Comparison of ENCODE assay signal across 8 cellular contexts in genomic region chr18:13558132-13558531, GRCh38.
DNase-seq lines count a peak whose midpoint lies in the region; ATAC-seq, FAIRE-seq and TF ChIP-seq lines count a peak whose summit lies in the region.

No MANE protein-coding gene starts in this region.

- peak in 5 of 7 experiments; percentile 18 to 57 (median 36) for DNase-seq in CD8-positive, alpha-beta T cell
- DNase-seq in GM19239 (ENCODE audit: insufficient read length, low spot score) (peak; percentile 63), HT-29 (ENCODE audit: low spot score) (peak; percentile 60), RPMI8226 (peak; percentile 36), mammary epithelial cell (peak; percentile 29), kidney tubule cell (ENCODE audit: low spot score) (peak; percentile 60), thyroid gland (peak; percentile 34 to 44), NCI-H187 treated with DMSO at 0.1 percent for 48 hours (lab: John Stamatoyannopoulos, UW) (no peak)

- no peaks in the 10 kb centered on the region for H3K36me3 Mint-ChIP-seq in CD8-positive, alpha-beta T cell

- no peak overlapping the region for H3K9ac ChIP-seq in mammary epithelial cell (ENCODE audit: insufficient read depth, low read length)

- ATAC-seq in CD8-positive, alpha-beta T cell = peak; percentile 54

- no peaks in the 10 kb centered on the region for H3K9me3 Mint-ChIP-seq in CD8-positive, alpha-beta T cell

- no peak overlapping the region for H3K4me3 Mint-ChIP-seq in CD8-positive, alpha-beta T cell

- peak; percentile 68 for TF ChIP-seq CTCF in CD8-positive, alpha-beta T cell (IDR thresholded peaks at IDR 0.05)
- TF ChIP-seq CTCF in mammary epithelial cell (conservative IDR thresholded peaks at IDR 0.05 in 1 of 2, IDR thresholded peaks at IDR 0.05 in 1 of 2; ENCODE audit: extremely low read depth in 1 of 2, insufficient read depth in 1 of 2, low read depth in 1 of 2, low read length in 2 of 2) (peak; percentile 67 to 70), thyroid gland (IDR thresholded peaks at IDR 0.05) (peak in 5 of 6 experiments; percentile 35 to 73 (median 61))

- no peaks in the 10 kb centered on the region for H3K27me3 ChIP-seq in CD8-positive, alpha-beta T cell (ENCODE audit: insufficient read depth, low read length)
- H3K27me3 ChIP-seq in mammary epithelial cell (ENCODE audit: insufficient read depth, low read length) (no peaks in the 10 kb centered on the region), thyroid gland (no peaks in the 10 kb centered on the region)

- H3K27ac ChIP-seq in CD8-positive, alpha-beta T cell (ENCODE audit: low read depth, low read length) = no peak overlapping the region
- no peak overlapping the region for H3K27ac ChIP-seq in mammary epithelial cell (ENCODE audit: insufficient read depth, low read depth, low read length)
- H3K27ac ChIP-seq in thyroid gland = no peak overlapping the region

- intact Hi-C loops in CD8-positive, alpha-beta T cell (cut with DNase I, micrococcal nuclease) = loop anchor here (1.0 to 5.0 kb wide), 4 partner anchors 72 to 342 kb away; partner anchors contain the start of genes FAM210A (in 1 of the 2) and RNMT (in 1 of the 2)
- intact Hi-C loops in mammary epithelial cell (cut with micrococcal nuclease) = loop anchor here (1.0 to 10.0 kb wide), 4 partner anchors 72 to 527 kb away; partner anchors contain the start of genes FAM210A and RNMT
- intact Hi-C loops in thyroid gland (cut with DNase I) = no loop called here

- peaks cover 7% of the 10 kb centered on the region for H3K4me1 ChIP-seq in CD8-positive, alpha-beta T cell (ENCODE audit: insufficient read depth, low read length)
- no peaks in the 10 kb centered on the region for H3K4me1 ChIP-seq in mammary epithelial cell (ENCODE audit: insufficient read depth, low read length)
- peaks cover 13 to 36% of the 10 kb centered on the region in 2 donors for H3K4me1 ChIP-seq in thyroid gland

- H2AFZ ChIP-seq in mammary epithelial cell (ENCODE audit: low read depth, low read length) = no peak overlapping the region

- POLR2A ChIA-PET in CD8-positive, alpha-beta T cell (lab: Charles Lee) = interaction anchor here (1.2 kb wide), 1 partner anchor 9 kb away, joined by 3 read pairs; no protein-coding TSS in a partner anchor

- no peak overlapping the region for H3K4me2 ChIP-seq in mammary epithelial cell (ENCODE audit: insufficient read depth, low read depth, low read length)

- no TSS peak for BruUV-seq in mammary epithelial cell (replicated peaks; lab: Mats Ljungman, UMichigan)

- H3K36me3 ChIP-seq in CD8-positive, alpha-beta T cell (ENCODE audit: insufficient read depth, low read length) = no peaks in the 10 kb centered on the region
- no peaks in the 10 kb centered on the region for H3K36me3 ChIP-seq in mammary epithelial cell (ENCODE audit: insufficient read depth, low read length)
- H3K36me3 ChIP-seq in thyroid gland = no peaks in the 10 kb centered on the region

- no peaks in the 10 kb centered on the region for H3K9me3 ChIP-seq in CD8-positive, alpha-beta T cell (ENCODE audit: low read length)
- H3K9me3 ChIP-seq in mammary epithelial cell (replicated peaks; ENCODE audit: insufficient read depth, low read length) (no peaks in the 10 kb centered on the region), thyroid gland (no peaks in the 10 kb centered on the region)

- in situ Hi-C loops in mammary epithelial cell (cut with MboI; ENCODE audit: low sequenced_read_pairs in 2 of 2) = loop anchor here in 1 of 2 donors (5.0 to 25.0 kb wide), 2 partner anchors 74 to 254 kb away; partner anchors contain the start of gene MC5R

- H3K27me3 Mint-ChIP-seq in CD8-positive, alpha-beta T cell (ENCODE audit: low read depth) = no peaks in the 10 kb centered on the region

- H3K79me2 ChIP-seq in mammary epithelial cell (ENCODE audit: insufficient read depth, low read length) = no peaks in the 10 kb centered on the region

- dilution Hi-C loops in mammary epithelial cell (cut with HindIII; ENCODE audit: low sequenced_read_pairs) = loop anchor here (10.0 kb wide), 1 partner anchor 167 kb away; the partner anchor contains the start of genes FAM210A and RNMT

- no peaks in the 10 kb centered on the region for H4K20me1 ChIP-seq in mammary epithelial cell (ENCODE audit: insufficient read depth, low read length)

- H3K4me1 Mint-ChIP-seq in CD8-positive, alpha-beta T cell (ENCODE audit: low read depth) = peaks cover 18% of the 10 kb centered on the region

- no peak overlapping the region for H3K27ac Mint-ChIP-seq in CD8-positive, alpha-beta T cell

- 17% methylated on average over 4 of the region's 5 CpGs for WGBS in mammary epithelial cell (ENCODE audit: low coverage, missing lambda C conversion rate)
- 4 to 8% methylated on average over 5 of the region's 5 CpGs for WGBS in thyroid gland, 2 donors

- peak; percentile 97 for FAIRE-seq in GM19239 (lab: Jason Lieb, UNC)

- TF ChIP-seq POLR2A in thyroid gland (IDR thresholded peaks at IDR 0.05) = no peak

- CTCF ChIA-PET in CD8-positive, alpha-beta T cell (lab: Charles Lee) = interaction anchor here (0.6 to 5.3 kb wide), 34 partner anchors 9 to 444 kb away, joined by 3 to 37 read pairs (median 4); no protein-coding TSS in a partner anchor
- CTCF ChIA-PET in mammary epithelial cell (lab: Charles Lee; ENCODE audit: low non-redundant PET) = interaction anchor here (0.7 kb wide), 1 partner anchor 988 kb away, joined by 3 read pairs; no protein-coding TSS in a partner anchor

- no peak overlapping the region for H3K4me3 ChIP-seq in CD8-positive, alpha-beta T cell (ENCODE audit: low read depth, low read length)
- H3K4me3 ChIP-seq in mammary epithelial cell (replicated peaks in 1 of 3; ENCODE audit: insufficient read depth in 1 of 3, low read depth in 2 of 3, low read length in 3 of 3) = no peak overlapping the region
- H3K4me3 ChIP-seq in thyroid gland (replicated peaks in 1 of 3) = no peak overlapping the region
